In genomic region chr7:112042631-112043030, GRCh38 we compare ENCODE assay signal across 13 cellular contexts.
DNase-seq lines count a peak whose midpoint lies in the region; ATAC-seq lines count a peak whose summit lies in the region.
"Had no signal": no experiment of that assay in that cellular context is flagged by ENCODE, and none has a peak within 500 bp of the region (broad histone marks: within the 10 kb centered on the region; RNA-seq: fewer than 3 reads in every experiment).

No MANE protein-coding gene starts in this region.

- ATAC-seq in GM18870 (IDR thresholded peaks at IDR 0.05; ENCODE audit: unreplicated experiment): no peak
- no peak for ATAC-seq in GM21825 (IDR thresholded peaks at IDR 0.05; ENCODE audit: unreplicated experiment)
- ATAC-seq: GM23338 had no signal

- DNase-seq in NCI-H82 (lab: John Stamatoyannopoulos, UW) (peak; percentile 11), NCI-H82 treated with DMSO at 0.1 percent for 48 hours (lab: John Stamatoyannopoulos, UW; ENCODE audit: unreplicated experiment) (no peak), NCI-H2171 (lab: John Stamatoyannopoulos, UW) (peak; percentile 48), left kidney (ENCODE audit: low read depth, low spot score) (peak; percentile 8)
- no peak for DNase-seq in activated naive CD4-positive, alpha-beta T cell treated with anti-CD3 and anti-CD28 coated beads, Interleukin-2, amount 50 U/mL, for 16 hours
- DNase-seq: CD4-positive, CD25-positive, alpha-beta regulatory T cell; DMS53; GF-D8; H9; IMR-90 had no signal

Comparison
In these comparisons a context has a peak if more than half of its experiments do, and no peak if none do; other contexts are left out.
1. DNase-seq: peak in NCI-H82 (single experiment), NCI-H2171 (single experiment) and left kidney (single experiment); none in NCI-H82 treated with DMSO at 0.1 percent for 48 hours (single experiment) and activated naive CD4-positive, alpha-beta T cell treated with anti-CD3 and anti-CD28 coated beads, Interleukin-2, amount 50 U/mL, for 16 hours (single experiment).